Comparison of ENCODE assay signal across 11 cellular contexts in the genomic region with DNA sequence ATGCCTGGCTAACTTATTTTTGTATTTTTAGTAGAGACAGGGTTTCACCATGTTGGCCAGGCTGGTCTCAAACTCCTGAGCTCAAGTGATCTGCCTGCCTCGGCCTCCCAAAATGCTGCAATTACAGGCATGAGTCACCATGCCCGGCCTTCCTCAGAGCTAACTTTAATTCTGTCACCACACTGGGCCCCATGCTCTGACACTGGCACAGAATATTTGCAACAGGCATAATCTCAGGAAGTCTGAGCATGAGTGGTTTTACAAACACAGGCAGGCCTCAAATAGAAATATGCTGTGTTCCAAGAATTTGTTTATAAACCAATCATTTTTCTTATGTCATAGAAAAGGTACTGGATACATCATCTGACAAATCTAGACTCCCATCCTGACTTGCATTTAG. TPM values are rescaled to one million over a fixed set of nuclear protein-coding genes. Genes with fewer than 3 reads are reported as not detected.
DNase-seq lines count a peak whose midpoint lies in the region; ATAC-seq and TF ChIP-seq lines count a peak whose summit lies in the region.
"Had no signal": no experiment of that assay in that cellular context is flagged by ENCODE, and none has a peak within 500 bp of the region (broad histone marks: within the 10 kb centered on the region; RNA-seq: fewer than 3 reads in every experiment).

No MANE protein-coding gene starts in this region.

- H3K4me3 ChIP-seq in mammary epithelial cell (replicated peaks in 1 of 3; ENCODE audit: insufficient read depth in 1 of 3, low read depth in 2 of 3, low read length in 3 of 3) (no peak overlapping the region), esophagus muscularis mucosa (no peak overlapping the region), upper lobe of right lung (no peak overlapping the region)

- H3K79me2 ChIP-seq in mammary epithelial cell (ENCODE audit: insufficient read depth, low read length): no peaks in the 10 kb centered on the region

- WGBS in mammary epithelial cell (ENCODE audit: low coverage, missing lambda C conversion rate): 71% methylated on average over 2 of the region's 2 CpGs
- WGBS in esophagus muscularis mucosa: 22% methylated on average over 2 of the region's 2 CpGs

- dilution Hi-C loops in mammary epithelial cell (cut with HindIII; ENCODE audit: low sequenced_read_pairs): no loop called here

- H3K9me3 ChIP-seq in mammary epithelial cell (replicated peaks; ENCODE audit: insufficient read depth, low read length) (no peaks in the 10 kb centered on the region), esophagus muscularis mucosa (no peaks in the 10 kb centered on the region), upper lobe of right lung (no peaks in the 10 kb centered on the region)

- in situ Hi-C loops in mammary epithelial cell (cut with MboI; ENCODE audit: low sequenced_read_pairs in 2 of 2): no loop called here

- no TSS peak for BruUV-seq in MCF 10A (replicated peaks; lab: Mats Ljungman, UMichigan)
- no TSS peak for BruUV-seq in mammary epithelial cell (replicated peaks; lab: Mats Ljungman, UMichigan)

- peak; percentile 35 for DNase-seq in MCF 10A (ENCODE audit: unreplicated experiment)
- DNase-seq in mammary epithelial cell: no peak
- DNase-seq in UCSD-AML1 (lab: John Stamatoyannopoulos, UW; ENCODE audit: unreplicated experiment): peak; percentile 24
- DNase-seq in esophagus muscularis mucosa (ENCODE audit: extremely low spot score): no peak
- DNase-seq in upper lobe of right lung: no peak
- no peak for DNase-seq in ureter (ENCODE audit: low spot score)
- DNase-seq in cortex of kidney (lab: John Stamatoyannopoulos, UW): no peak
- DNase-seq: NCI-H2227 treated with DMSO at 0.1 percent for 48 hours had no signal

- CTCF ChIA-PET in MCF 10A (lab: Yijun Ruan, JAX): interaction anchor here (0.6 kb wide), 1 partner anchor 62 kb away, joined by 3 read pairs; no protein-coding TSS in a partner anchor
- CTCF ChIA-PET in mammary epithelial cell (lab: Charles Lee; ENCODE audit: low non-redundant PET): no interaction called here

- ATAC-seq in upper lobe of right lung (peak; percentile 72), HG02571 (IDR thresholded peaks at IDR 0.05; ENCODE audit: unreplicated experiment) (no peak)

- no peak overlapping the region for H3K27ac Mint-ChIP-seq in MCF 10A (ENCODE audit: low read depth, unreplicated experiment)

- H2AFZ ChIP-seq in mammary epithelial cell (ENCODE audit: low read depth, low read length): no peak overlapping the region

- no peaks in the 10 kb centered on the region for H3K36me3 Mint-ChIP-seq in MCF 10A (ENCODE audit: insufficient read depth, unreplicated experiment)

- POLR2A ChIA-PET in MCF 10A (lab: Yijun Ruan, JAX): interaction anchor here (0.9 kb wide), 1 partner anchor 18 kb away, joined by 3 read pairs; no protein-coding TSS in a partner anchor

- H3K4me1 Mint-ChIP-seq in MCF 10A (ENCODE audit: insufficient read depth, unreplicated experiment): no peaks in the 10 kb centered on the region

- H3K4me1 ChIP-seq in mammary epithelial cell (ENCODE audit: insufficient read depth, low read length) (no peaks in the 10 kb centered on the region), esophagus muscularis mucosa (peaks cover 0 to 51% (median 30%) of the 10 kb centered on the region in 4 donors), upper lobe of right lung (peaks cover 14% of the 10 kb centered on the region)

- no peak overlapping the region for H3K9ac ChIP-seq in mammary epithelial cell (ENCODE audit: insufficient read depth, low read length)

- H3K4me3 Mint-ChIP-seq in MCF 10A (ENCODE audit: unreplicated experiment): no peak overlapping the region

- H3K36me3 ChIP-seq in mammary epithelial cell (ENCODE audit: insufficient read depth, low read length) (no peaks in the 10 kb centered on the region), esophagus muscularis mucosa (no peaks in the 10 kb centered on the region), upper lobe of right lung (no peaks in the 10 kb centered on the region)

- H3K27ac ChIP-seq in mammary epithelial cell (ENCODE audit: insufficient read depth, low read depth, low read length): no peak overlapping the region
- H3K27ac ChIP-seq in esophagus muscularis mucosa (replicated peaks in 1 of 4): peak overlapping the region; percentile 71 to 81 (median 80)
- no peak overlapping the region for H3K27ac ChIP-seq in upper lobe of right lung

- no peak overlapping the region for H3K4me2 ChIP-seq in mammary epithelial cell (ENCODE audit: insufficient read depth, low read depth, low read length)

- no peaks in the 10 kb centered on the region for H3K9me3 Mint-ChIP-seq in MCF 10A (ENCODE audit: unreplicated experiment)

- TF ChIP-seq CTCF in MCF 10A (IDR thresholded peaks at IDR 0.05; ENCODE audit: unreplicated experiment) (no peak), mammary epithelial cell (conservative IDR thresholded peaks at IDR 0.05 in 1 of 2, IDR thresholded peaks at IDR 0.05 in 1 of 2; ENCODE audit: extremely low read depth in 1 of 2, insufficient read depth in 1 of 2, low read depth in 1 of 2, low read length in 2 of 2) (no peak), esophagus muscularis mucosa (IDR thresholded peaks at IDR 0.05) (no peak), upper lobe of right lung (IDR thresholded peaks at IDR 0.05) (no peak)

- peaks cover 19% of the 10 kb centered on the region for H3K27me3 Mint-ChIP-seq in MCF 10A (ENCODE audit: insufficient read depth, unreplicated experiment)

- intact Hi-C loops in MCF 10A (cut with micrococcal nuclease): no loop called here
- intact Hi-C loops in mammary epithelial cell (cut with micrococcal nuclease): no loop called here
- intact Hi-C loops in esophagus muscularis mucosa (cut with DNase I): no loop called here
- intact Hi-C loops in upper lobe of right lung (cut with DNase I): no loop called here

- H3K27me3 ChIP-seq in mammary epithelial cell (ENCODE audit: insufficient read depth, low read length) (no peaks in the 10 kb centered on the region), esophagus muscularis mucosa (no peaks in the 10 kb centered on the region), upper lobe of right lung (no peaks in the 10 kb centered on the region)

- no peak for TF ChIP-seq EP300 in esophagus muscularis mucosa (IDR thresholded peaks at IDR 0.05)

- TF ChIP-seq POLR2A in esophagus muscularis mucosa (IDR thresholded peaks at IDR 0.05; ENCODE audit: low read depth): no peak

- no peaks in the 10 kb centered on the region for H4K20me1 ChIP-seq in mammary epithelial cell (ENCODE audit: insufficient read depth, low read length)

RNA-seq across cellular contexts. Expression of a gene that starts 32.7 kb away (rescaled TPM):
- total RNA-seq in MCF 10A (2022): not detected in 2 replicates
- not detected for total RNA-seq in mammary epithelial cell
- polyA plus RNA-seq in mammary epithelial cell: not detected
- not detected for polyA minus RNA-seq in mammary epithelial cell
- total RNA-seq in esophagus muscularis mucosa: not detected
- not detected for total RNA-seq in upper lobe of right lung
- total RNA-seq in ureter: 0.26 TPM
- total RNA-seq: lower leg skin had no signal
- polyA plus RNA-seq: BJ had no signal

Comparison
In these comparisons a context has a peak if more than half of its experiments do, and no peak if none do; other contexts are left out.
1. DNase-seq: peak in MCF 10A (single experiment) and UCSD-AML1 (single experiment); none in mammary epithelial cell (single experiment), esophagus muscularis mucosa (single experiment), upper lobe of right lung (single experiment), ureter (single experiment) and cortex of kidney (single experiment).
2. H3K27ac ChIP-seq: peak in esophagus muscularis mucosa (4 of 4); none in mammary epithelial cell (single experiment) and upper lobe of right lung (single experiment).